1 cellular context compared by ENCODE assay signal in the genomic region with DNA sequence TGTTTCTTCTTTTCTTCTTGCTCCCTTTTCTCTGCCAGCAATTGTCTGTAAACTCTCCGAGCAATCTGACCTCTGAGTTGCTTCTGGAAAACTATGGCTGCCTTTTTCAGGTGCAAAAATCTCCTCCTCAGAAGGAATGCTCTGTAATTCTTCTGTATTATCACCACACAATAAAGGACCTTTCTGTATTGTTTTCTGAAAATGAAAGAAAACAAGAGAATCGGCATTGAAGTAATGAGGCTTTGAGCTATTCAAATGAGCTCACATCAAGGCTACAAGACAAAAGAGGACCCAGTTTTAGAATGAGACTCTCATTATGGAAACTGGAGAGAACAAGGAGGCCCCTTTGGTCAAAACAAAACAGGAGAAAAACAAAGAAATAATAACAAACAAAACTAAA.
TF ChIP-seq lines count a peak whose summit lies in the region.

No MANE protein-coding gene starts in this region.

TF ChIP-seq in H1, 55 proteins besides CTCF, POLR2A, EP300 and RAD21:
- TF ChIP-seq BCL11A (IDR thresholded peaks at IDR 0.05; ENCODE audit: low read depth in 2 of 2, low read length in 2 of 2): no peak
- TF ChIP-seq YY1 (IDR thresholded peaks at IDR 0.05; ENCODE audit: low read depth, low read length): peak; percentile 41; the same call in 1 of the 2 replicates
- TF ChIP-seq HDAC2 (IDR thresholded peaks at IDR 0.05; ENCODE audit: borderline replicate concordance in 1 of 2, low read depth in 2 of 2, low read length in 2 of 2): no peak
